ENCODE assay signal across 1 cellular context in the genomic region with DNA sequence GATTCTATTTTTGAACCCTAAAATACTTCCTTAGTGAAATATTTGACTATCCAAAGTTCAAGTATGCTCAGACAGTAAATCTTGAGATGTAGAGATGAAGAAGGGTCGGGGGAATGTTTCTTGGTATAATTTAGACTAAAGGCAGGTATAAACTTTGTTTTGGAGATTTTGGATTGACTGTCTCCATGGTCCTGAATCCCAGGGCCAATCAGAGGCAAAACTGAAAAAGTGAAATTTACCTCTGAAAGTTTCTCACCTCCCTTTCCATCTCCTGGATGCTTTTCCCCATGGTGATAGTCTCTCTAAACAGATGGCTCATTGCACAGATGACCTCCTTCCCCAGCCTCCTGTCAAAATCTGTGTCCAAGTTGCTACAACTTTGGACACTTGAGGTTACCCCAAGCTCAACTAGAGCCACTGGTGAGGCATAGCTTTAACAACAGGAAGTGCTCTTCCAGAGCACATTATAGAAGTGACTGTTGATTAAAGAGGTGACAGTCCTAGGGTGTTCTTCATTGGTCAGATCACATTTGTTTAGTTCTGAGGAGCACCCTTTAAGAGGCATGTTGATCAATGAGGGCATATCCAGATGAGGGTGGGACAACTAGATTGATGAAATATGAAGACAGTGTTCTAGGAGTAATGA.
TF ChIP-seq lines count a peak whose summit lies in the region.

No MANE protein-coding gene starts in this region.

TF ChIP-seq in A549, 52 proteins besides CTCF, POLR2A, EP300 and RAD21:
- no peak for TF ChIP-seq TFCP2L1 (CRISPR knock-in tag; IDR thresholded peaks at IDR 0.05)
- no peak for TF ChIP-seq EHF (CRISPR knock-in tag; IDR thresholded peaks at IDR 0.05)
- no peak for TF ChIP-seq CBX2 (IDR thresholded peaks at IDR 0.05; ENCODE audit: borderline replicate concordance, low read depth)
- TF ChIP-seq ESRRA (IDR thresholded peaks at IDR 0.05; ENCODE audit: borderline replicate concordance, low read length), result no peak
- no peak for TF ChIP-seq ZFP36 (IDR thresholded peaks at IDR 0.05; ENCODE audit: borderline replicate concordance, partially characterized antibody)
- TF ChIP-seq, protein P1, sequence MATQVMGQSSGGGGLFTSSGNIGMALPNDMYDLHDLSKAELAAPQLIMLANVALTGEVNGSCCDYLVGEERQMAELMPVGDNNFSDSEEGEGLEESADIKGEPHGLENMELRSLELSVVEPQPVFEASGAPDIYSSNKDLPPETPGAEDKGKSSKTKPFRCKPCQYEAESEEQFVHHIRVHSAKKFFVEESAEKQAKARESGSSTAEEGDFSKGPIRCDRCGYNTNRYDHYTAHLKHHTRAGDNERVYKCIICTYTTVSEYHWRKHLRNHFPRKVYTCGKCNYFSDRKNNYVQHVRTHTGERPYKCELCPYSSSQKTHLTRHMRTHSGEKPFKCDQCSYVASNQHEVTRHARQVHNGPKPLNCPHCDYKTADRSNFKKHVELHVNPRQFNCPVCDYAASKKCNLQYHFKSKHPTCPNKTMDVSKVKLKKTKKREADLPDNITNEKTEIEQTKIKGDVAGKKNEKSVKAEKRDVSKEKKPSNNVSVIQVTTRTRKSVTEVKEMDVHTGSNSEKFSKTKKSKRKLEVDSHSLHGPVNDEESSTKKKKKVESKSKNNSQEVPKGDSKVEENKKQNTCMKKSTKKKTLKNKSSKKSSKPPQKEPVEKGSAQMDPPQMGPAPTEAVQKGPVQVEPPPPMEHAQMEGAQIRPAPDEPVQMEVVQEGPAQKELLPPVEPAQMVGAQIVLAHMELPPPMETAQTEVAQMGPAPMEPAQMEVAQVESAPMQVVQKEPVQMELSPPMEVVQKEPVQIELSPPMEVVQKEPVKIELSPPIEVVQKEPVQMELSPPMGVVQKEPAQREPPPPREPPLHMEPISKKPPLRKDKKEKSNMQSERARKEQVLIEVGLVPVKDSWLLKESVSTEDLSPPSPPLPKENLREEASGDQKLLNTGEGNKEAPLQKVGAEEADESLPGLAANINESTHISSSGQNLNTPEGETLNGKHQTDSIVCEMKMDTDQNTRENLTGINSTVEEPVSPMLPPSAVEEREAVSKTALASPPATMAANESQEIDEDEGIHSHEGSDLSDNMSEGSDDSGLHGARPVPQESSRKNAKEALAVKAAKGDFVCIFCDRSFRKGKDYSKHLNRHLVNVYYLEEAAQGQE (IDR thresholded peaks at IDR 0.05), result peak; percentile 28; the same call in 1 of the 2 replicates
- no peak for TF ChIP-seq GATA3 (IDR thresholded peaks at IDR 0.05; ENCODE audit: borderline replicate concordance)
- no peak for TF ChIP-seq CHD2 (IDR thresholded peaks at IDR 0.05; ENCODE audit: low read length, partially characterized antibody)
